19 cellular contexts compared by ENCODE assay signal in genomic region chr15:52717924-52718323, GRCh38.
"Had no signal": no experiment of that assay in that cellular context is flagged by ENCODE, and none has a peak within 500 bp of the region (broad histone marks: within the 10 kb centered on the region; RNA-seq: fewer than 3 reads in every experiment).

No MANE protein-coding gene starts in this region.

- DNase-seq: activated CD4-positive, alpha-beta T cell treated with anti-CD3 and anti-CD28 coated beads for 1 hour; activated effector memory CD4-positive, alpha-beta T cell treated with anti-CD3 and anti-CD28 coated beads, Interleukin-2, amount 50 U/mL, for 16 hours; activated naive CD4-positive, alpha-beta T cell treated with anti-CD3 and anti-CD28 coated beads, Interleukin-2, amount 50 U/mL, for 16 hours; activated T-cell treated with anti-CD3 and anti-CD28 coated beads, Interleukin-2, amount 50 U/mL, for 72 hours; effector CD4-positive, alpha-beta T cell; islet precursor cell; left colon; psoas muscle; right cardiac atrium; SK-N-SH; stimulated activated CD4-positive, alpha-beta T cell treated with anti-CD3 and anti-CD28 coated beads, Interleukin-4, amount 100 ng/mL, for 4 hours; stimulated activated naive B cell treated with anti-CD40 and anti-IgM and Interleukin-4, amounts not matched to agents 10 μg/mL and 1 μg/mL and 100 μg/mL, for 72 hours; T-helper 1 cell; T-helper 9 cell; tibial artery had no signal

- H3K36me3 Mint-ChIP-seq: stimulated activated naive B cell treated with anti-CD40 and anti-IgM and Interleukin-4, amounts not matched to agents 10 μg/mL and 1 μg/mL and 100 μg/mL, for 72 hours had no signal

- H3K27me3 Mint-ChIP-seq: stimulated activated naive B cell treated with anti-CD40 and anti-IgM and Interleukin-4, amounts not matched to agents 10 μg/mL and 1 μg/mL and 100 μg/mL, for 72 hours had no signal

- H3K4me3 Mint-ChIP-seq: activated T-cell treated with anti-CD3 and anti-CD28 coated beads, Interleukin-2, amount 50 U/mL, for 72 hours; stimulated activated naive B cell treated with anti-CD40 and anti-IgM and Interleukin-4, amounts not matched to agents 10 μg/mL and 1 μg/mL and 100 μg/mL, for 72 hours had no signal

- H3K9me3 Mint-ChIP-seq: activated T-cell treated with anti-CD3 and anti-CD28 coated beads, Interleukin-2, amount 50 U/mL, for 72 hours; stimulated activated naive B cell treated with anti-CD40 and anti-IgM and Interleukin-4, amounts not matched to agents 10 μg/mL and 1 μg/mL and 100 μg/mL, for 72 hours had no signal

- H3K4me3 ChIP-seq: ascending aorta, breast epithelium, coronary artery, psoas muscle, tibial artery had no signal

- H3K27ac Mint-ChIP-seq: activated T-cell treated with anti-CD3 and anti-CD28 coated beads, Interleukin-2, amount 50 U/mL, for 72 hours; stimulated activated naive B cell treated with anti-CD40 and anti-IgM and Interleukin-4, amounts not matched to agents 10 μg/mL and 1 μg/mL and 100 μg/mL, for 72 hours had no signal

- H3K4me1 ChIP-seq: ascending aorta, breast epithelium, psoas muscle, tibial artery had no signal

- H3K4me2 ChIP-seq: SK-N-SH had no signal

- ATAC-seq: activated T-cell treated with anti-CD3 and anti-CD28 coated beads, Interleukin-2, amount 50 U/mL, for 72 hours; left colon; psoas muscle; right cardiac atrium; stimulated activated naive B cell treated with anti-CD40 and anti-IgM and Interleukin-4, amounts not matched to agents 10 μg/mL and 1 μg/mL and 100 μg/mL, for 72 hours had no signal

- H3K9me3 ChIP-seq: ascending aorta, breast epithelium, psoas muscle, SK-N-SH, tibial artery had no signal

- FAIRE-seq: urothelium cell line had no signal

- H3K27ac ChIP-seq: ascending aorta, breast epithelium, coronary artery, psoas muscle, tibial artery had no signal
